ENCODE assay signal across 12 cellular contexts in the genomic region with DNA sequence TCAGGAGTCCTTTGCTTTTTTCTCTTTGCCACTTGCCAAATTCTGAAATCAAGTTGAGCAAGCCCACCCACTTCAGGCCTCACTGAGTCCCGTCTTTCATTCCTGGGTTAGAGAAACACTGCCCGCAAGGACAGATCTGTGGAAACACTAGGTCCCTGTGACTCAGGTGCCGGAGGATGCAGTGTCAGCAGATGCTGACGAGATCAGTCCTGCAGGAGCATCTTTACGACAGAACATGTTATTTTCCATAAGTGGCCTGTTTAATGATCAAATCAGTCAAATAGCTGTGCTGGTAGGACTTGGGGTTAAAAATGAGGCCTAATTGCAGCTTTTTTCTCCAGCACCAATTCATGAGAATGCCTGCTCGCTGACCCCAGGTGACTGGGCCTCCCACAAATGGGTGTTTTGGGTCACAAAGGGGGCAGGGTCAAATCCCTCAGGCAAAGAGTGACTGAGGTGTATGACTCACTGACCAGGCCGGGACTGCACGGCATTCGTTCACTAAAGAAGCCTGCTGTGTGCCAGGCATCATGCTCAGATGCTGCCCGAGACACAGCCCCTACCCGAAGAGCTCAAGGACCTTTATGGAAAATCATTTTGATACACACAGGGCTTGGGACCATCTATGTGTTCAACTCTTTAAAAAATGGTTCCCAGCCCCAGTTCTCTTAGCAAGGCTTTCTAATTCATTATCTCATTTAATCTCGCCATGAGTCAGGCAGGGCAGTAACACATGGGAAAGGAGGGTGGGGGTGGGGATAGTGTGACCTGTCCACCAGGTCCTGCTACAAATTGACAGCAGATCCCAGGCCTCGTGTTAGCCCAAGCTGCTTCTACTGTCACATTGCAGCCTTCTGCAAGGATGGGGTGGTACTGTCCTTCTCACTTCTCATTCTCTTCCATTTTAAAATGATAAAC. TPM values are rescaled to one million over a fixed set of nuclear protein-coding genes. Genes with fewer than 3 reads are reported as not detected.
DNase-seq lines count a peak whose midpoint lies in the region; FAIRE-seq and TF ChIP-seq lines count a peak whose summit lies in the region.
"Had no signal": no experiment of that assay in that cellular context is flagged by ENCODE, and none has a peak within 500 bp of the region (broad histone marks: within the 10 kb centered on the region; RNA-seq: fewer than 3 reads in every experiment).

No MANE protein-coding gene starts in this region.

- no peak overlapping the region for H3K4ac ChIP-seq in neuronal stem cell (ENCODE audit: low read length)

- no peaks in the 10 kb centered on the region for H3K9me3 ChIP-seq in ectodermal cell (ENCODE audit: control insufficient read depth, low read length)
- H3K9me3 ChIP-seq in neuronal stem cell (replicated peaks in 1 of 2; ENCODE audit: control insufficient read depth in 2 of 2, insufficient read depth in 1 of 2, low read depth in 1 of 2, low read length in 2 of 2): no peaks in the 10 kb centered on the region

- 62 to 68% methylated on average over 12 to 13 of the region's 13 CpGs for WGBS in ectodermal cell, 2 experiments
- no CpG with 5 or more reads among the region's 13 CpGs for WGBS in neuronal stem cell (ENCODE audit: extremely low coverage in 2 of 2, insufficient read length in 2 of 2, insufficient replicate concordance in 1 of 2), 2 donors

- no peak overlapping the region for H2BK12ac ChIP-seq in neuronal stem cell (ENCODE audit: low read length)

- H3K36me3 ChIP-seq in ectodermal cell (ENCODE audit: control insufficient read depth, insufficient read depth, low read length) (peaks cover 4% of the 10 kb centered on the region), neuronal stem cell (replicated peaks in 1 of 2; ENCODE audit: control insufficient read depth in 2 of 2, insufficient read depth in 2 of 2, low read length in 2 of 2) (peaks cover 14 to 33% of the 10 kb centered on the region in 2 donors)

- H3K23ac ChIP-seq in neuronal stem cell (ENCODE audit: low read depth, low read length, poor library complexity): no peak overlapping the region

- no peak overlapping the region for H3K9ac ChIP-seq in neuronal stem cell (ENCODE audit: low read depth, low read length, poor library complexity)

- H3K14ac ChIP-seq in neuronal stem cell (ENCODE audit: low read length): no peak overlapping the region

- DNase-seq in GM12891 (ENCODE audit: insufficient read length, low spot score): no peak
- DNase-seq in NCI-H2227 (lab: John Stamatoyannopoulos, UW; ENCODE audit: unreplicated experiment): peak; percentile 73
- DNase-seq in neuronal stem cell (ENCODE audit: low spot score): no peak
- no peak for DNase-seq in putamen (ENCODE audit: low spot score)
- DNase-seq in cortex of kidney (lab: John Stamatoyannopoulos, UW): no peak
- no peak for DNase-seq in stimulated activated CD4-positive, alpha-beta T cell treated with anti-CD3 and anti-CD28 coated beads, Interleukin-4, amount 100 ng/mL, for 24 hours
- no peak for DNase-seq in retina
- DNase-seq: activated CD4-positive, alpha-beta T cell treated with anti-CD3 and anti-CD28 coated beads, Interleukin-2, amount 50 U/mL, for 48 hours; hypothalamus; MM.1S had no signal

- peaks cover 62% of the 10 kb centered on the region for H3K4me1 ChIP-seq in ectodermal cell (ENCODE audit: control insufficient read depth, insufficient read depth, low read length)
- H3K4me1 ChIP-seq in neuronal stem cell (ENCODE audit: control insufficient read depth in 2 of 2, insufficient read depth in 1 of 2, low read depth in 1 of 2, low read length in 2 of 2): peaks cover 56 to 62% of the 10 kb centered on the region in 2 donors

- H3K4me3 ChIP-seq in ectodermal cell (ENCODE audit: insufficient read depth, low read depth, low read length) (no peak overlapping the region), neuronal stem cell (ENCODE audit: low read length in 2 of 2) (no peak overlapping the region)

- FAIRE-seq in GM12891 (lab: Jason Lieb, UNC): peak; percentile 20
- FAIRE-seq: G401.6 had no signal

- peak overlapping the region; percentile 64 for H3K27ac ChIP-seq in ectodermal cell (ENCODE audit: insufficient read depth, low read depth, low read length, poor library complexity, severe bottlenecking)
- H3K27ac ChIP-seq in neuronal stem cell (replicated peaks; ENCODE audit: low read length): peak overlapping the region; percentile 25

- H3K27me3 ChIP-seq in ectodermal cell (ENCODE audit: control insufficient read depth, insufficient read depth, low read length, poor library complexity, severe bottlenecking) (no peaks in the 10 kb centered on the region), neuronal stem cell (ENCODE audit: control insufficient read depth in 3 of 3, insufficient read depth in 3 of 3, low read depth in 1 of 3, low read length in 3 of 3) (no peaks in the 10 kb centered on the region)

- H3K18ac ChIP-seq in neuronal stem cell (ENCODE audit: low read length): peak overlapping the region; percentile 62

- no peak overlapping the region for H2BK15ac ChIP-seq in neuronal stem cell (ENCODE audit: low read length)

- no peak overlapping the region for H2AFZ ChIP-seq in neuronal stem cell (ENCODE audit: low read length)

- no peak overlapping the region for H4K91ac ChIP-seq in neuronal stem cell (ENCODE audit: low read depth, low read length, poor library complexity)

- TF ChIP-seq POLR2A in GM12891 (IDR thresholded peaks at IDR 0.05; ENCODE audit: low read depth, low read length): no peak

- H3K4me2 ChIP-seq in neuronal stem cell (ENCODE audit: insufficient read depth, low read length, poor library complexity, severe bottlenecking): no peak overlapping the region

- peaks cover 1% of the 10 kb centered on the region for H3K79me1 ChIP-seq in neuronal stem cell (ENCODE audit: low read depth, low read length)

- H2BK5ac ChIP-seq in neuronal stem cell (ENCODE audit: low read length): no peak overlapping the region

- H2BK120ac ChIP-seq in neuronal stem cell (ENCODE audit: low read depth, low read length): no peak overlapping the region

- H2AK5ac ChIP-seq in neuronal stem cell (ENCODE audit: low read depth, low read length): no peak overlapping the region

- H4K8ac ChIP-seq in neuronal stem cell (ENCODE audit: low read depth, low read length): no peak overlapping the region

TF ChIP-seq in GM12891, 5 proteins besides CTCF, POLR2A, EP300 and RAD21:
- TF ChIP-seq TAF1 (IDR thresholded peaks at IDR 0.05; ENCODE audit: low read depth, low read length) (no peak), POLR2AphosphoS5 (IDR thresholded peaks at IDR 0.05; ENCODE audit: low read depth, low read length) (no peak), SPI1 (IDR thresholded peaks at IDR 0.05; ENCODE audit: low read depth, low read length) (no peak), POU2F2 (IDR thresholded peaks at IDR 0.05; ENCODE audit: low read depth, low read length) (no peak), PAX5 (IDR thresholded peaks at IDR 0.05; ENCODE audit: insufficient read depth, low read length, severe bottlenecking) (no peak)
TF ChIP-seq in GM12891: peak in this region for 0.

RNA-seq across cellular contexts. Expression of a gene that starts 21.0 kb away (rescaled TPM):
- 9.7 TPM for polyA plus RNA-seq in GM12891 (2012; ENCODE audit: low read depth, missing spikeins)
- 16.7 TPM for polyA plus RNA-seq in ectodermal cell (2013, experiment 1 of 4)
- polyA plus RNA-seq in ectodermal cell (2013, experiment 2 of 4): 14.4 TPM
- 16.5 TPM for polyA plus RNA-seq in ectodermal cell (2013, experiment 3 of 4)
- 15.2 TPM for polyA plus RNA-seq in ectodermal cell (2013, experiment 4 of 4)
- 15.9 TPM for polyA plus RNA-seq in neuronal stem cell (2013, experiment 1 of 2)
- 15.7 TPM for polyA plus RNA-seq in neuronal stem cell (2013, experiment 2 of 2)

RNA-seq across cellular contexts. Expression of a gene that starts 31.5 kb away (rescaled TPM):
- polyA plus RNA-seq in GM12891 (2012; ENCODE audit: low read depth, missing spikeins): 94.0 TPM
- 75.3 TPM for polyA plus RNA-seq in ectodermal cell (2013, experiment 1 of 4)
- 83.3 TPM for polyA plus RNA-seq in ectodermal cell (2013, experiment 2 of 4)
- 73.8 TPM for polyA plus RNA-seq in ectodermal cell (2013, experiment 3 of 4)
- polyA plus RNA-seq in ectodermal cell (2013, experiment 4 of 4): 79.6 TPM
- 84.5 TPM for polyA plus RNA-seq in neuronal stem cell (2013, experiment 1 of 2)
- polyA plus RNA-seq in neuronal stem cell (2013, experiment 2 of 2): 85.1 TPM

RNA-seq across cellular contexts. Expression of a gene that starts 50.3 kb away (rescaled TPM):
- 4.8 TPM for polyA plus RNA-seq in GM12891 (2012; ENCODE audit: low read depth, missing spikeins)
- not detected for polyA plus RNA-seq in ectodermal cell (2013, experiment 1 of 4)
- polyA plus RNA-seq in ectodermal cell (2013, experiment 2 of 4): not detected
- not detected for polyA plus RNA-seq in ectodermal cell (2013, experiment 3 of 4)
- not detected for polyA plus RNA-seq in ectodermal cell (2013, experiment 4 of 4)
- polyA plus RNA-seq in neuronal stem cell (2013, experiment 1 of 2): not detected
- polyA plus RNA-seq in neuronal stem cell (2013, experiment 2 of 2): not detected

RNA-seq across cellular contexts. Expression of a gene that starts 58.7 kb away (rescaled TPM):
- 27.0 TPM for polyA plus RNA-seq in GM12891 (2012; ENCODE audit: low read depth, missing spikeins)
- polyA plus RNA-seq in ectodermal cell (2013, experiment 1 of 4): 4.9 TPM
- 3.5 TPM for polyA plus RNA-seq in ectodermal cell (2013, experiment 2 of 4)
- 5.2 TPM for polyA plus RNA-seq in ectodermal cell (2013, experiment 3 of 4)
- polyA plus RNA-seq in ectodermal cell (2013, experiment 4 of 4): 5.9 TPM
- polyA plus RNA-seq in neuronal stem cell (2013, experiment 1 of 2): 0.99 TPM
- polyA plus RNA-seq in neuronal stem cell (2013, experiment 2 of 2): 1.0 TPM
